ENCODE assay signal across 8 cellular contexts in genomic region chr17:47188799-47189731, GRCh38. TPM values are rescaled to one million over a fixed set of nuclear protein-coding genes. Genes with fewer than 3 reads are reported as not detected.
DNase-seq lines count a peak whose midpoint lies in the region; FAIRE-seq and TF ChIP-seq lines count a peak whose summit lies in the region.

A gene with protein sequence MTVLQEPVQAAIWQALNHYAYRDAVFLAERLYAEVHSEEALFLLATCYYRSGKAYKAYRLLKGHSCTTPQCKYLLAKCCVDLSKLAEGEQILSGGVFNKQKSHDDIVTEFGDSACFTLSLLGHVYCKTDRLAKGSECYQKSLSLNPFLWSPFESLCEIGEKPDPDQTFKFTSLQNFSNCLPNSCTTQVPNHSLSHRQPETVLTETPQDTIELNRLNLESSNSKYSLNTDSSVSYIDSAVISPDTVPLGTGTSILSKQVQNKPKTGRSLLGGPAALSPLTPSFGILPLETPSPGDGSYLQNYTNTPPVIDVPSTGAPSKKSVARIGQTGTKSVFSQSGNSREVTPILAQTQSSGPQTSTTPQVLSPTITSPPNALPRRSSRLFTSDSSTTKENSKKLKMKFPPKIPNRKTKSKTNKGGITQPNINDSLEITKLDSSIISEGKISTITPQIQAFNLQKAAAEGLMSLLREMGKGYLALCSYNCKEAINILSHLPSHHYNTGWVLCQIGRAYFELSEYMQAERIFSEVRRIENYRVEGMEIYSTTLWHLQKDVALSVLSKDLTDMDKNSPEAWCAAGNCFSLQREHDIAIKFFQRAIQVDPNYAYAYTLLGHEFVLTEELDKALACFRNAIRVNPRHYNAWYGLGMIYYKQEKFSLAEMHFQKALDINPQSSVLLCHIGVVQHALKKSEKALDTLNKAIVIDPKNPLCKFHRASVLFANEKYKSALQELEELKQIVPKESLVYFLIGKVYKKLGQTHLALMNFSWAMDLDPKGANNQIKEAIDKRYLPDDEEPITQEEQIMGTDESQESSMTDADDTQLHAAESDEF (minus strand): TSS chr17:47189295. CDS start chr17:47189172, 123 bp downstream.

- H2AK5ac ChIP-seq in neuronal stem cell (ENCODE audit: low read depth, low read length) = peak within 1 kb of the TSS; percentile 77

- peak within 1 kb of the TSS; percentile 99 for H3K4me3 Mint-ChIP-seq in HFFc6
- peak within 1 kb of the TSS; percentile 97 for H3K4me3 Mint-ChIP-seq in activated naive CD4-positive, alpha-beta T cell treated with anti-CD3 and anti-CD28 coated beads, Interleukin-2, amount 10 ng/mL, durations not matched to agents 7 days and 5 days

- FAIRE-seq in frontal cortex (lab: Jason Lieb, UNC) = peak; percentile 94

- H3K9ac ChIP-seq in SK-N-MC (ENCODE audit: insufficient read length) (peak within 1 kb of the TSS; percentile 99), neuronal stem cell (ENCODE audit: low read depth, low read length, poor library complexity) (peak within 1 kb of the TSS; percentile 90)

- H3K36me3 Mint-ChIP-seq in HFFc6 (ENCODE audit: low read depth) = peaks cover 21% of the 10 kb centered on the region
- H3K36me3 Mint-ChIP-seq in activated naive CD4-positive, alpha-beta T cell treated with anti-CD3 and anti-CD28 coated beads, Interleukin-2, amount 10 ng/mL, durations not matched to agents 7 days and 5 days = peaks cover 19% of the 10 kb centered on the region

- no peak within 1 kb of the TSS for H2BK15ac ChIP-seq in neuronal stem cell (ENCODE audit: low read length)

- no peaks in the 10 kb centered on the region for H3K27me3 Mint-ChIP-seq in HFFc6 (ENCODE audit: insufficient read depth)
- H3K27me3 Mint-ChIP-seq in activated naive CD4-positive, alpha-beta T cell treated with anti-CD3 and anti-CD28 coated beads, Interleukin-2, amount 10 ng/mL, durations not matched to agents 7 days and 5 days = no peaks in the 10 kb centered on the region

- no peak within 1 kb of the TSS for H4K8ac ChIP-seq in neuronal stem cell (ENCODE audit: low read depth, low read length)

- H2BK12ac ChIP-seq in neuronal stem cell (ENCODE audit: low read length) = no peak within 1 kb of the TSS

- H4K91ac ChIP-seq in neuronal stem cell (ENCODE audit: low read depth, low read length, poor library complexity) = peak within 1 kb of the TSS; percentile 34

- TF ChIP-seq CTCF in HFFc6 (IDR thresholded peaks at IDR 0.05) (no peak), NB4 (IDR thresholded peaks at IDR 0.05; ENCODE audit: low read depth, low read length) (no peak), subcutaneous adipose tissue (IDR thresholded peaks at IDR 0.05; ENCODE audit: low read depth) (no peak)

- peak within 1 kb of the TSS; percentile 88 for H3K4me3 ChIP-seq in NB4 (ENCODE audit: low read depth, low read length)
- peak within 1 kb of the TSS; percentile 95 for H3K4me3 ChIP-seq in SK-N-MC
- peak within 1 kb of the TSS; percentile 80 to 88 for H3K4me3 ChIP-seq in neuronal stem cell (ENCODE audit: low read length in 2 of 2)

- no peak within 1 kb of the TSS for H3K4ac ChIP-seq in neuronal stem cell (ENCODE audit: low read length)

- H3K27ac Mint-ChIP-seq in HFFc6 = peak within 1 kb of the TSS; percentile 99
- H3K27ac Mint-ChIP-seq in activated naive CD4-positive, alpha-beta T cell treated with anti-CD3 and anti-CD28 coated beads, Interleukin-2, amount 10 ng/mL, durations not matched to agents 7 days and 5 days = peak within 1 kb of the TSS; percentile 95

- H3K18ac ChIP-seq in neuronal stem cell (ENCODE audit: low read length) = peak within 1 kb of the TSS; percentile 98

- DNase-seq in GM04503 (ENCODE audit: low read depth) (peak; percentile 79), HFFc6 (peak; percentile 96), NB4 (ENCODE audit: low read depth) (peak; percentile 96), SK-N-MC (ENCODE audit: low read depth, low spot score) (peak; percentile 96), frontal cortex (ENCODE audit: low spot score in 2 of 2) (peak; percentile 83 to 95), neuronal stem cell (ENCODE audit: low spot score) (peak; percentile 100)
- DNase-seq in activated naive CD4-positive, alpha-beta T cell treated with anti-CD3 and anti-CD28 coated beads, Interleukin-2, amount 10 ng/mL, durations not matched to agents 7 days and 5 days = peak; percentile 100

- peak within 1 kb of the TSS; percentile 92 for H2BK120ac ChIP-seq in neuronal stem cell (ENCODE audit: low read depth, low read length)

- H3K4me1 ChIP-seq in neuronal stem cell (ENCODE audit: control insufficient read depth in 2 of 2, insufficient read depth in 1 of 2, low read depth in 1 of 2, low read length in 2 of 2) = peaks cover 0 to 2% of the 10 kb centered on the region in 2 donors

- peak within 1 kb of the TSS; percentile 95 for H3K14ac ChIP-seq in neuronal stem cell (ENCODE audit: low read length)

- peak within 1 kb of the TSS; percentile 15 for H3K23ac ChIP-seq in neuronal stem cell (ENCODE audit: low read depth, low read length, poor library complexity)

- H3K79me1 ChIP-seq in neuronal stem cell (ENCODE audit: low read depth, low read length) = peaks cover 3% of the 10 kb centered on the region

- H3K4me2 ChIP-seq in neuronal stem cell (ENCODE audit: insufficient read depth, low read length, poor library complexity, severe bottlenecking) = peak within 1 kb of the TSS; percentile 73

- H3K27ac ChIP-seq in SK-N-MC (peak within 1 kb of the TSS; percentile 87), neuronal stem cell (replicated peaks; ENCODE audit: low read length) (peak within 1 kb of the TSS; percentile 65)

- H2AFZ ChIP-seq in neuronal stem cell (ENCODE audit: low read length) = peak within 1 kb of the TSS; percentile 88

- H3K9me3 ChIP-seq in SK-N-MC (ENCODE audit: low read depth, low read length) (no peaks in the 10 kb centered on the region), neuronal stem cell (replicated peaks in 1 of 2; ENCODE audit: control insufficient read depth in 2 of 2, insufficient read depth in 1 of 2, low read depth in 1 of 2, low read length in 2 of 2) (peaks cover 0 to 3% of the 10 kb centered on the region in 2 donors)

- H2BK5ac ChIP-seq in neuronal stem cell (ENCODE audit: low read length) = peak within 1 kb of the TSS; percentile 47

- H3K4me1 Mint-ChIP-seq in HFFc6 (ENCODE audit: low read depth) = peaks cover 38% of the 10 kb centered on the region
- peaks cover 53% of the 10 kb centered on the region for H3K4me1 Mint-ChIP-seq in activated naive CD4-positive, alpha-beta T cell treated with anti-CD3 and anti-CD28 coated beads, Interleukin-2, amount 10 ng/mL, durations not matched to agents 7 days and 5 days

- CTCF ChIA-PET in activated naive CD4-positive, alpha-beta T cell treated with anti-CD3 and anti-CD28 coated beads, Interleukin-2, amount 10 ng/mL, durations not matched to agents 7 days and 5 days (lab: Charles Lee) = interaction anchor here (1.3 to 1.6 kb wide), 3 partner anchors 17 to 127 kb away, joined by 3 to 6 read pairs (median 4); no protein-coding TSS in a partner anchor

- H3K9me3 Mint-ChIP-seq in HFFc6 = no peaks in the 10 kb centered on the region
- H3K9me3 Mint-ChIP-seq in activated naive CD4-positive, alpha-beta T cell treated with anti-CD3 and anti-CD28 coated beads, Interleukin-2, amount 10 ng/mL, durations not matched to agents 7 days and 5 days = no peaks in the 10 kb centered on the region

- H3K36me3 ChIP-seq in SK-N-MC (ENCODE audit: insufficient read depth, low read length) = peaks cover 22% of the 10 kb centered on the region
- H3K36me3 ChIP-seq in neuronal stem cell (replicated peaks in 1 of 2; ENCODE audit: control insufficient read depth in 2 of 2, insufficient read depth in 2 of 2, low read length in 2 of 2) = peaks cover 0 to 24% of the 10 kb centered on the region in 2 donors

- TF ChIP-seq POLR2A in NB4 (IDR thresholded peaks at IDR 0.05; ENCODE audit: extremely low read depth, insufficient read length) = peak; percentile 62

- H3K27me3 ChIP-seq in neuronal stem cell (ENCODE audit: control insufficient read depth in 3 of 3, insufficient read depth in 3 of 3, low read depth in 1 of 3, low read length in 3 of 3) = peaks cover 0 to 4% (median 0%) of the 10 kb centered on the region in 3 experiments

- no CpG with 5 or more reads among the region's 66 CpGs for WGBS in neuronal stem cell (ENCODE audit: extremely low coverage in 2 of 2, insufficient read length in 2 of 2, insufficient replicate concordance in 1 of 2), 2 donors

RNA-seq across cellular contexts. Expression of the gene that starts here (rescaled TPM):
- 100 to 1,000 TPM; 144 to 202 (median 170) TPM for total RNA-seq in HFFc6 (2021; fragmentation: NEBNext Ultra II Directional; extraction: Animal tissue kit (Norgen Biotek cat#: 25700))
- total RNA-seq in frontal cortex (153 TPM), subcutaneous adipose tissue (100 to 1,000 TPM in 1 of 4 donors, 10 to 100 TPM in 3; 62.5 to 129 (median 71.8) TPM)
- 58.9 TPM for polyA plus RNA-seq in neuronal stem cell (2013, experiment 1 of 2)
- polyA plus RNA-seq in neuronal stem cell (2013, experiment 2 of 2) = 57.4 TPM

Comparison
In these comparisons a context has a peak if more than half of its experiments do, and no peak if none do; other contexts are left out.
1. Peak in every context shown above with its lines: DNase-seq, H3K4me3 ChIP-seq and H3K27ac ChIP-seq.